Comparison of ENCODE assay signal across 8 cellular contexts in the genomic region with DNA sequence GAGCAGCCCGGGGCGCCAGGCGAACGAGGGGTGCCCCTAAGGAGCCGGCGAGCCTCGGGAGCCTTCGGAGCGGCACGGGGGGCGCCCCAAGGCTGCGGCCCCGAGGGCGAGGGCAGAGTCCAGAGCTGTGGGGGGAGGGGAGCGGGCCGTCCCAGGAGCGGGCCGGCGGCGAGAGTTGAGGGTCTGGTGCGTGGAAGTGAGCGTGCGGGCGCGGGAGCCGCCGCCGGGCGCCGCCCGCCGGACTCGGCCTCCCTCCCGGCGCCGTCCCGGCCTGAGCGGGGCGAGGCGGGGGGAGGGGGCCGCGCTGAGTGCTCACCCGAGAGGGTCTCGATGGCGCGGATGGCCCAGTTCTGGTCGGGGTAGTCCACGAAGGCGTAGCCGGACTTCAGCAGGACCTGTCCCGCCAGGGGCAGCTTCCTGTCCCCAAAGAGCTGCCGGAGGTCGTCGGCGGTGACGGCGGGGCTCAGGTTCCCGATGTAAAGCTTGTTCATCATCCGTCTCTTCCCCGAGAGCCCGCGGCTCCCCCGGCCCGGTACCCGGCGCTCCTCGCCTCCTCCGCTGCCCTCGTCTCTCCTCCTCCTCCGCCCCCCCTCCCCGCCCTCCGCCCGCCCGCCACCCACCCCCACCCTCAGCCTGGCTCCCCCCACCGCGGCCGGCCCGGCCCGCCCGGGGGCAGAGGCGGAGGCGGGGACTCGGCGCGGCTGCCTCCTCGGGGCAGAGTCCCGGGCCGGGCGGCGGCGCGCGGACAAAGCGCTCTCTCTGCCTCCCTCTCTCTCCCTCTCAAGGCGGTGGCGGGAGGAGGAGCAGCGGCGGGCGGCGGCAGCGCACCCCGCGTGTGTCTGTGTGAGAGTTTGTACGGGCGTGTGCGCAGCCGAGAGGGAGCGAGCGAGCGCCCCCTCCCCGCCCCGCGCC. TPM values are rescaled to one million over a fixed set of nuclear protein-coding genes. Genes with fewer than 3 reads are reported as not detected.
A peak's percentile ranks its signal among the peaks of the same experiment; 100 is the strongest.
DNase-seq lines count a peak whose midpoint lies in the region; ATAC-seq, FAIRE-seq and TF ChIP-seq lines count a peak whose summit lies in the region.

A gene (minus strand): TSS at position 576 of the 912 bp plus-strand sequence. CDS start 82 bp downstream, at position 494.

- no peaks in the 10 kb centered on the region for H3K9me3 Mint-ChIP-seq in stimulated activated effector memory CD8-positive, alpha-beta T cell treated with anti-CD3 and anti-CD28 coated beads, Interleukin-12 subunit alpha, Interleukin-12 subunit beta, amount 100 ng/mL, for 72 hours

- peak within 1 kb of the TSS; percentile 94 to 95 for H3K4ac ChIP-seq in mesenchymal stem cell (ENCODE audit: low read depth in 1 of 2, low read length in 2 of 2)

- WGBS in mesenchymal stem cell, result under 1% methylated on average over 35 of the region's 113 CpGs

- H4K8ac ChIP-seq in mesenchymal stem cell (ENCODE audit: low read length), result peak within 1 kb of the TSS; percentile 84

- H3K27me3 ChIP-seq in endocrine pancreas (ENCODE audit: control insufficient read depth, insufficient read depth, low read length) (no peaks in the 10 kb centered on the region), mesenchymal stem cell (ENCODE audit: control insufficient read depth in 1 of 2, insufficient read depth in 1 of 2, low read length in 2 of 2) (no peaks in the 10 kb centered on the region)

- H3K4me1 ChIP-seq in endocrine pancreas (ENCODE audit: control insufficient read depth, insufficient read depth, low read length), result peaks cover 10% of the 10 kb centered on the region
- peaks cover 5% of the 10 kb centered on the region for H3K4me1 ChIP-seq in mesenchymal stem cell (ENCODE audit: control insufficient read depth, insufficient read depth, low read depth, low read length)

- peak within 1 kb of the TSS; percentile 89 for H2BK5ac ChIP-seq in mesenchymal stem cell (ENCODE audit: low read depth, low read length, poor library complexity, severe bottlenecking)

- DNase-seq in EL (peak; percentile 87), H54 (ENCODE audit: insufficient read length, low spot score) (peak; percentile 80), NCI-H146 (lab: John Stamatoyannopoulos, UW) (peak; percentile 66), mesenchymal stem cell (peak; percentile 91)
- DNase-seq in activated CD4-positive, alpha-beta T cell treated with anti-CD3 and anti-CD28 coated beads, Interleukin-2, amount 50 U/mL, for 4 hours, result peak; percentile 33 to 40
- peak; percentile 17 to 63 for DNase-seq in stimulated activated effector memory CD8-positive, alpha-beta T cell treated with anti-CD3 and anti-CD28 coated beads, Interleukin-12 subunit alpha, Interleukin-12 subunit beta, amount 100 ng/mL, for 72 hours (ENCODE audit: low spot score in 2 of 2)

- peak within 1 kb of the TSS; percentile 40 for H3K27ac Mint-ChIP-seq in stimulated activated effector memory CD8-positive, alpha-beta T cell treated with anti-CD3 and anti-CD28 coated beads, Interleukin-12 subunit alpha, Interleukin-12 subunit beta, amount 100 ng/mL, for 72 hours

- peak within 1 kb of the TSS; percentile 99 for H3K4me2 ChIP-seq in mesenchymal stem cell (ENCODE audit: low read length, poor library complexity, severe bottlenecking)

- H4K91ac ChIP-seq in mesenchymal stem cell (ENCODE audit: low read length), result peak within 1 kb of the TSS; percentile 99

- H3K9ac ChIP-seq in endocrine pancreas (ENCODE audit: control insufficient read depth, insufficient read depth, low read length) (peak within 1 kb of the TSS; percentile 65), mesenchymal stem cell (ENCODE audit: low read length) (peak within 1 kb of the TSS; percentile 96)

- peak; percentile 82 for ATAC-seq in stimulated activated effector memory CD8-positive, alpha-beta T cell treated with anti-CD3 and anti-CD28 coated beads, Interleukin-12 subunit alpha, Interleukin-12 subunit beta, amount 100 ng/mL, for 72 hours
- no peak for ATAC-seq in GM18873 (IDR thresholded peaks at IDR 0.05; ENCODE audit: low FRiP score, unreplicated experiment)

- H2AK5ac ChIP-seq in mesenchymal stem cell (ENCODE audit: low read length, severe bottlenecking), result peak within 1 kb of the TSS; percentile 65

- H3K4me1 Mint-ChIP-seq in stimulated activated effector memory CD8-positive, alpha-beta T cell treated with anti-CD3 and anti-CD28 coated beads, Interleukin-12 subunit alpha, Interleukin-12 subunit beta, amount 100 ng/mL, for 72 hours, result peaks cover 9% of the 10 kb centered on the region

- peak; percentile 92 for TF ChIP-seq POLR2A in H54 (IDR thresholded peaks at IDR 0.05; ENCODE audit: low read depth, low read length)

- peak within 1 kb of the TSS; percentile 76 to 96 for H3K14ac ChIP-seq in mesenchymal stem cell (ENCODE audit: low read length in 2 of 2)

- H3K4me3 Mint-ChIP-seq in stimulated activated effector memory CD8-positive, alpha-beta T cell treated with anti-CD3 and anti-CD28 coated beads, Interleukin-12 subunit alpha, Interleukin-12 subunit beta, amount 100 ng/mL, for 72 hours, result peak within 1 kb of the TSS; percentile 76

- H2AFZ ChIP-seq in mesenchymal stem cell (ENCODE audit: low read depth, low read length), result peak within 1 kb of the TSS; percentile 68

- H3K23ac ChIP-seq in mesenchymal stem cell (ENCODE audit: low read length in 2 of 2), result peak within 1 kb of the TSS; percentile 90 to 91

- H3K4me3 ChIP-seq in endocrine pancreas (ENCODE audit: control insufficient read depth, insufficient read depth, low read length), result no peak within 1 kb of the TSS
- peak within 1 kb of the TSS; percentile 90 to 92 for H3K4me3 ChIP-seq in mesenchymal stem cell (ENCODE audit: insufficient read depth in 1 of 2, low read depth in 1 of 2, low read length in 2 of 2)

- H3K79me1 ChIP-seq in mesenchymal stem cell (replicated peaks; ENCODE audit: low read length, poor library complexity, severe bottlenecking), result peaks cover 7% of the 10 kb centered on the region

- peak within 1 kb of the TSS; percentile 92 to 99 for H3K18ac ChIP-seq in mesenchymal stem cell (ENCODE audit: low read depth in 1 of 2, low read length in 2 of 2)

- H3K36me3 Mint-ChIP-seq in stimulated activated effector memory CD8-positive, alpha-beta T cell treated with anti-CD3 and anti-CD28 coated beads, Interleukin-12 subunit alpha, Interleukin-12 subunit beta, amount 100 ng/mL, for 72 hours, result no peaks in the 10 kb centered on the region

- H2BK120ac ChIP-seq in mesenchymal stem cell (ENCODE audit: low read depth, low read length), result peak within 1 kb of the TSS; percentile 99

- FAIRE-seq in H54 (lab: Jason Lieb, UNC), result no peak

- H2BK12ac ChIP-seq in mesenchymal stem cell (ENCODE audit: low read length in 2 of 2), result peak within 1 kb of the TSS; percentile 39 to 87

- H3K36me3 ChIP-seq in endocrine pancreas (ENCODE audit: control insufficient read depth, insufficient read depth, low read length) (no peaks in the 10 kb centered on the region), mesenchymal stem cell (ENCODE audit: control insufficient read depth in 1 of 2, insufficient read depth in 2 of 2, low read depth in 1 of 2, low read length in 2 of 2) (peaks cover 3 to 5% of the 10 kb centered on the region in 2 experiments)

- peak within 1 kb of the TSS; percentile 89 for H2BK15ac ChIP-seq in mesenchymal stem cell (ENCODE audit: low read depth, poor library complexity, severe bottlenecking)

- H3K9me3 ChIP-seq in endocrine pancreas (ENCODE audit: control insufficient read depth, low read length) (no peaks in the 10 kb centered on the region), mesenchymal stem cell (ENCODE audit: control insufficient read depth, low read length) (no peaks in the 10 kb centered on the region)

- peak within 1 kb of the TSS; percentile 82 for H3K27ac ChIP-seq in mesenchymal stem cell (ENCODE audit: low read length, poor library complexity, severe bottlenecking)

RNA-seq across cellular contexts. Expression of the gene that starts here (rescaled TPM):
- polyA plus RNA-seq in mesenchymal stem cell (2013, experiment 1 of 2), result 102 TPM
- polyA plus RNA-seq in mesenchymal stem cell (2013, experiment 2 of 2), result 99.7 TPM

Comparison
In these comparisons a context has a peak if more than half of its experiments do, and no peak if none do; other contexts are left out.
1. DNase-seq: peak in every context shown above with its lines; median percentile 91 in mesenchymal stem cell; 87 in EL; 80 in H54; 66 in NCI-H146; 40 in stimulated activated effector memory CD8-positive, alpha-beta T cell treated with anti-CD3 and anti-CD28 coated beads, Interleukin-12 subunit alpha, Interleukin-12 subunit beta, amount 100 ng/mL, for 72 hours; 36 in activated CD4-positive, alpha-beta T cell treated with anti-CD3 and anti-CD28 coated beads, Interleukin-2, amount 50 U/mL, for 4 hours.